In the genomic region with DNA sequence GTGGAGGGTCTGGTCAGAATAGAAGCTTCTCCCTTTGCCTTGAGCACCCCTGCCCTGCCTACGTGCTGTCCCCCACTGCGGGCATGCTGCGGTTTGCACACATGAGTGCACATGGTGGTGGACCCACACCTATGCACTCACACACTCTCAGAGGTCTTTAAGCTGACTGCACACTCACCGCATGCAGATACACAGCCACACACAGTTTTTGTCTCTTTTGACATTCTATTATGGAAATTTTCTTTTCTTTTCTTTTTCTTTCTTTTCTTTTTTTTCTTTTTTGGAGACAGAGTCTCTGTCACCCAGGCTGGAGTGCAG, we compare ENCODE assay signal across 13 cellular contexts. TPM values are rescaled to one million over a fixed set of nuclear protein-coding genes. Genes with fewer than 3 reads are reported as not detected.
DNase-seq lines count a peak whose midpoint lies in the region; ATAC-seq, FAIRE-seq and TF ChIP-seq lines count a peak whose summit lies in the region.
"Had no signal": no experiment of that assay in that cellular context is flagged by ENCODE, and none has a peak within 500 bp of the region (broad histone marks: within the 10 kb centered on the region; RNA-seq: fewer than 3 reads in every experiment).

No MANE protein-coding gene starts in this region.

- CTCF ChIA-PET in mammary epithelial cell (lab: Charles Lee; ENCODE audit: low non-redundant PET): no interaction called here
- CTCF ChIA-PET in naive thymus-derived CD4-positive, alpha-beta T cell (lab: Charles Lee): no interaction called here

- no peak overlapping the region for H3K27ac Mint-ChIP-seq in CD14-positive monocyte
- no peak overlapping the region for H3K27ac Mint-ChIP-seq in naive thymus-derived CD4-positive, alpha-beta T cell

- no TSS peak for BruUV-seq in mammary epithelial cell (replicated peaks; lab: Mats Ljungman, UMichigan)

- H3K79me2 ChIP-seq in mammary epithelial cell (ENCODE audit: insufficient read depth, low read length): no peaks in the 10 kb centered on the region

- H3K27me3 Mint-ChIP-seq in CD14-positive monocyte (ENCODE audit: low read depth in 3 of 3): peaks cover 70 to 83% (median 80%) of the 10 kb centered on the region in 3 donors
- H3K27me3 Mint-ChIP-seq in naive thymus-derived CD4-positive, alpha-beta T cell: peaks cover 37 to 63% (median 51%) of the 10 kb centered on the region in 5 donors

- peak overlapping the region; percentile 85 for H3K4me2 ChIP-seq in mammary epithelial cell (ENCODE audit: insufficient read depth, low read depth, low read length)
- H3K4me2 ChIP-seq: PC-9 had no signal

- TF ChIP-seq CTCF in CD14-positive monocyte (IDR thresholded peaks at IDR 0.05) (no peak), mammary epithelial cell (conservative IDR thresholded peaks at IDR 0.05 in 1 of 2, IDR thresholded peaks at IDR 0.05 in 1 of 2; ENCODE audit: extremely low read depth in 1 of 2, insufficient read depth in 1 of 2, low read depth in 1 of 2, low read length in 2 of 2) (no peak), kidney (IDR thresholded peaks at IDR 0.05; ENCODE audit: borderline replicate concordance, extremely low read depth, insufficient read depth) (no peak)

- no peak overlapping the region for H3K9ac ChIP-seq in HUES6 (ENCODE audit: low read length)
- no peak overlapping the region for H3K9ac ChIP-seq in mammary epithelial cell (ENCODE audit: insufficient read depth, low read length)
- no peak overlapping the region for H3K9ac ChIP-seq in kidney (ENCODE audit: low read length in 2 of 2)

- no peak overlapping the region for H3K27ac ChIP-seq in HUES6 (ENCODE audit: low read depth, low read length)
- no peak overlapping the region for H3K27ac ChIP-seq in mammary epithelial cell (ENCODE audit: insufficient read depth, low read depth, low read length)
- no peak overlapping the region for H3K27ac ChIP-seq in naive thymus-derived CD4-positive, alpha-beta T cell (ENCODE audit: low read depth, low read length)
- no peak overlapping the region for H3K27ac ChIP-seq in kidney (ENCODE audit: low read depth in 2 of 2, low read length in 2 of 2)
- H3K27ac ChIP-seq: ascending aorta, PC-9, transverse colon had no signal

- H3K4me1 Mint-ChIP-seq in CD14-positive monocyte: peaks cover 17% of the 10 kb centered on the region
- peaks cover 18 to 40% (median 22%) of the 10 kb centered on the region in 7 donors for H3K4me1 Mint-ChIP-seq in naive thymus-derived CD4-positive, alpha-beta T cell

- no peak for FAIRE-seq in kidney (lab: Jason Lieb, UNC)

- H3K4me3 Mint-ChIP-seq in CD14-positive monocyte: peak overlapping the region; percentile 70 to 87
- H3K4me3 Mint-ChIP-seq in naive thymus-derived CD4-positive, alpha-beta T cell: peak overlapping the region; percentile 78 to 90 (median 84)

- peak overlapping the region; percentile 74 for H2AFZ ChIP-seq in mammary epithelial cell (ENCODE audit: low read depth, low read length)
- H2AFZ ChIP-seq: PC-9 had no signal

- intact Hi-C loops in CD14-positive monocyte (cut with micrococcal nuclease) (no loop called here), mammary epithelial cell (cut with micrococcal nuclease) (no loop called here), kidney (cut with DNase I) (no loop called here)
- intact Hi-C loops in naive thymus-derived CD4-positive, alpha-beta T cell (cut with micrococcal nuclease): no loop called here

- 51% methylated on average over 4 of the region's 4 CpGs for WGBS in mammary epithelial cell (ENCODE audit: low coverage, missing lambda C conversion rate)

- DNase-seq in CD14-positive monocyte (ENCODE audit: low spot score): no peak
- DNase-seq in mammary epithelial cell: no peak
- no peak for DNase-seq in naive thymus-derived CD4-positive, alpha-beta T cell
- DNase-seq in hypothalamus (lab: John Stamatoyannopoulos, UW): no peak
- no peak for DNase-seq in DMS53 treated with DMSO at 0.1 percent for 48 hours (lab: John Stamatoyannopoulos, UW; ENCODE audit: unreplicated experiment)
- DNase-seq in kidney: no peak
- DNase-seq in germinal center (ENCODE audit: low spot score): no peak
- DNase-seq: DMS153 had no signal

- POLR2A ChIA-PET in naive thymus-derived CD4-positive, alpha-beta T cell (lab: Charles Lee): interaction anchor here (0.8 to 2.7 kb wide), 4 partner anchors 8 to 17 kb away, joined by 3 to 7 read pairs (median 5); a partner anchor contains a TSS

- H3K36me3 ChIP-seq in HUES6 (ENCODE audit: control insufficient read depth, insufficient read depth, low read length) (no peaks in the 10 kb centered on the region), mammary epithelial cell (ENCODE audit: insufficient read depth, low read length) (no peaks in the 10 kb centered on the region), kidney (ENCODE audit: control insufficient read depth in 1 of 2, insufficient read depth in 2 of 2, low read length in 2 of 2) (no peaks in the 10 kb centered on the region)
- peaks cover 0 to under 1% (median 0%) of the 10 kb centered on the region in 3 experiments for H3K36me3 ChIP-seq in naive thymus-derived CD4-positive, alpha-beta T cell (ENCODE audit: control insufficient read depth in 2 of 3, insufficient read depth in 3 of 3, low read length in 3 of 3)
- H3K36me3 ChIP-seq: ascending aorta, transverse colon had no signal

- no peaks in the 10 kb centered on the region for H3K9me3 ChIP-seq in HUES6 (ENCODE audit: control insufficient read depth, insufficient read depth, low read depth, low read length)
- H3K9me3 ChIP-seq in mammary epithelial cell (replicated peaks; ENCODE audit: insufficient read depth, low read length): no peaks in the 10 kb centered on the region
- H3K9me3 ChIP-seq in naive thymus-derived CD4-positive, alpha-beta T cell (ENCODE audit: control insufficient read depth in 2 of 3, low read length in 3 of 3): no peaks in the 10 kb centered on the region
- no peaks in the 10 kb centered on the region for H3K9me3 ChIP-seq in kidney (ENCODE audit: control insufficient read depth in 1 of 2, low read length in 2 of 2)
- H3K9me3 ChIP-seq: ascending aorta, transverse colon had no signal

- H3K36me3 Mint-ChIP-seq in CD14-positive monocyte: peaks cover 2 to 8% of the 10 kb centered on the region in 2 donors
- H3K36me3 Mint-ChIP-seq in naive thymus-derived CD4-positive, alpha-beta T cell: peaks cover 0 to 5% (median 4%) of the 10 kb centered on the region in 5 donors

- in situ Hi-C loops in mammary epithelial cell (cut with MboI; ENCODE audit: low sequenced_read_pairs in 2 of 2): no loop called here

- dilution Hi-C loops in mammary epithelial cell (cut with HindIII; ENCODE audit: low sequenced_read_pairs): no loop called here

- H4K20me1 ChIP-seq in mammary epithelial cell (ENCODE audit: insufficient read depth, low read length): no peaks in the 10 kb centered on the region

- no peak for ATAC-seq in naive thymus-derived CD4-positive, alpha-beta T cell

- H3K4me1 ChIP-seq in HUES6 (ENCODE audit: control insufficient read depth, insufficient read depth, low read length): peaks cover 12% of the 10 kb centered on the region
- peaks cover 8% of the 10 kb centered on the region for H3K4me1 ChIP-seq in mammary epithelial cell (ENCODE audit: insufficient read depth, low read length)
- peaks cover 9 to 15% of the 10 kb centered on the region in 2 donors for H3K4me1 ChIP-seq in naive thymus-derived CD4-positive, alpha-beta T cell (ENCODE audit: control insufficient read depth in 2 of 2, insufficient read depth in 2 of 2, low read length in 2 of 2)
- peaks cover 0 to 11% of the 10 kb centered on the region in 2 donors for H3K4me1 ChIP-seq in kidney (ENCODE audit: control insufficient read depth in 1 of 2, insufficient read depth in 1 of 2, low read depth in 1 of 2, low read length in 2 of 2)

- peak overlapping the region; percentile 64 for H3K4me3 ChIP-seq in HUES6 (ENCODE audit: low read depth, low read length)
- peak overlapping the region in 1 of 3 experiments; percentile 48 for H3K4me3 ChIP-seq in mammary epithelial cell (replicated peaks in 1 of 3; ENCODE audit: insufficient read depth in 1 of 3, low read depth in 2 of 3, low read length in 3 of 3)
- peak overlapping the region; percentile 55 for H3K4me3 ChIP-seq in naive thymus-derived CD4-positive, alpha-beta T cell (ENCODE audit: low read length)
- peak overlapping the region in 1 of 2 donors; percentile 52 for H3K4me3 ChIP-seq in kidney (ENCODE audit: low read length in 2 of 2)
- H3K4me3 ChIP-seq: PC-9 had no signal

- peaks cover 0 to 28% (median 4%) of the 10 kb centered on the region in 7 donors for H3K9me3 Mint-ChIP-seq in CD14-positive monocyte
- H3K9me3 Mint-ChIP-seq in naive thymus-derived CD4-positive, alpha-beta T cell: peaks cover 0 to 1% (median 0%) of the 10 kb centered on the region in 11 donors

- H3K27me3 ChIP-seq in HUES6 (ENCODE audit: control insufficient read depth, insufficient read depth, low read length) (peaks cover 89% of the 10 kb centered on the region), mammary epithelial cell (ENCODE audit: insufficient read depth, low read length) (peaks cover 3% of the 10 kb centered on the region)
- peaks cover 13 to 40% of the 10 kb centered on the region in 2 donors for H3K27me3 ChIP-seq in naive thymus-derived CD4-positive, alpha-beta T cell (ENCODE audit: control insufficient read depth in 2 of 2, insufficient read depth in 2 of 2, low read length in 2 of 2)

RNA-seq across cellular contexts. Expression of a gene that starts 0.6 kb away (rescaled TPM):
- polyA plus RNA-seq in CD14-positive monocyte: not detected
- total RNA-seq in mammary epithelial cell: under 1 TPM in 1 of 2 donors, not detected in 1; 0.17 TPM
- polyA plus RNA-seq in mammary epithelial cell: not detected
- polyA minus RNA-seq in mammary epithelial cell: not detected
- under 1 TPM in 2 of 5 experiments, not detected in 3; 0.27 to 0.36 TPM for total RNA-seq in naive thymus-derived CD4-positive, alpha-beta T cell
- not detected for polyA plus RNA-seq in naive thymus-derived CD4-positive, alpha-beta T cell
- total RNA-seq in kidney: not detected
- not detected for polyA plus RNA-seq in kidney (ENCODE audit: insufficient read depth, low read depth, low replicate concordance)
- total RNA-seq: ascending aorta, mononuclear cell, PC-9, transverse colon had no signal

RNA-seq across cellular contexts. Expression of a gene that starts 8.1 kb away (rescaled TPM):
- polyA plus RNA-seq in CD14-positive monocyte: 10 to 100 TPM; 49.5 to 59.6 TPM
- 100 to 1,000 TPM in 1 of 2 donors, 10 to 100 TPM in 1; 83.0 to 131 TPM for total RNA-seq in mammary epithelial cell
- 165 TPM for polyA plus RNA-seq in mammary epithelial cell
- polyA minus RNA-seq in mammary epithelial cell: 139 TPM
- 10 to 100 TPM; 20.7 to 63.8 (median 46.0) TPM for total RNA-seq in naive thymus-derived CD4-positive, alpha-beta T cell
- 100 to 1,000 TPM in 1 of 2 donors, 10 to 100 TPM in 1; 93.5 to 102 TPM for polyA plus RNA-seq in naive thymus-derived CD4-positive, alpha-beta T cell
- total RNA-seq in kidney: 40.6 TPM
- polyA plus RNA-seq in kidney (ENCODE audit: insufficient read depth, low read depth, low replicate concordance): 43.3 TPM

RNA-seq across cellular contexts. Expression of a gene that starts 9.2 kb away (rescaled TPM):
- 100 to 1,000 TPM; 143 to 174 TPM for polyA plus RNA-seq in CD14-positive monocyte
- 10 to 100 TPM; 53.8 to 91.3 TPM for total RNA-seq in mammary epithelial cell
- 142 TPM for polyA plus RNA-seq in mammary epithelial cell
- polyA minus RNA-seq in mammary epithelial cell: 79.7 TPM
- 100 to 1,000 TPM in 1 of 5 experiments, 10 to 100 TPM in 4; 55.6 to 110 (median 73.0) TPM for total RNA-seq in naive thymus-derived CD4-positive, alpha-beta T cell
- polyA plus RNA-seq in naive thymus-derived CD4-positive, alpha-beta T cell: 100 to 1,000 TPM; 125 to 129 TPM
- 92.0 TPM for total RNA-seq in kidney
- 175 TPM for polyA plus RNA-seq in kidney (ENCODE audit: insufficient read depth, low read depth, low replicate concordance)

RNA-seq across cellular contexts. Expression of a gene that starts 17.0 kb away (rescaled TPM):
- polyA plus RNA-seq in CD14-positive monocyte: 10 to 100 TPM; 25.6 to 26.9 TPM
- 10 to 100 TPM; 29.5 to 30.2 TPM for total RNA-seq in mammary epithelial cell
- 25.8 TPM for polyA plus RNA-seq in mammary epithelial cell
- polyA minus RNA-seq in mammary epithelial cell: 8.0 TPM
- 100 to 1,000 TPM; 126 to 217 (median 162) TPM for total RNA-seq in naive thymus-derived CD4-positive, alpha-beta T cell
- polyA plus RNA-seq in naive thymus-derived CD4-positive, alpha-beta T cell: 10 to 100 TPM; 57.6 to 59.1 TPM
- 49.2 TPM for total RNA-seq in kidney
- polyA plus RNA-seq in kidney (ENCODE audit: insufficient read depth, low read depth, low replicate concordance): 83.7 TPM

RNA-seq across cellular contexts. Expression of a gene that starts 17.6 kb away (rescaled TPM):
- polyA plus RNA-seq in CD14-positive monocyte (10 to 100 TPM; 39.4 to 42.3 TPM), mammary epithelial cell (44.5 TPM), kidney (ENCODE audit: insufficient read depth, low read depth, low replicate concordance) (73.8 TPM)
- total RNA-seq in mammary epithelial cell (10 to 100 TPM; 12.5 to 31.7 TPM), kidney (21.9 TPM)
- 29.1 TPM for polyA minus RNA-seq in mammary epithelial cell
- 10 to 100 TPM in 4 of 5 experiments, 1 to 10 TPM in 1; 8.8 to 27.3 (median 25.1) TPM for total RNA-seq in naive thymus-derived CD4-positive, alpha-beta T cell
- 10 to 100 TPM; 48.5 to 58.2 TPM for polyA plus RNA-seq in naive thymus-derived CD4-positive, alpha-beta T cell
